Comparison of ENCODE assay signal across 11 cellular contexts in the genomic region with DNA sequence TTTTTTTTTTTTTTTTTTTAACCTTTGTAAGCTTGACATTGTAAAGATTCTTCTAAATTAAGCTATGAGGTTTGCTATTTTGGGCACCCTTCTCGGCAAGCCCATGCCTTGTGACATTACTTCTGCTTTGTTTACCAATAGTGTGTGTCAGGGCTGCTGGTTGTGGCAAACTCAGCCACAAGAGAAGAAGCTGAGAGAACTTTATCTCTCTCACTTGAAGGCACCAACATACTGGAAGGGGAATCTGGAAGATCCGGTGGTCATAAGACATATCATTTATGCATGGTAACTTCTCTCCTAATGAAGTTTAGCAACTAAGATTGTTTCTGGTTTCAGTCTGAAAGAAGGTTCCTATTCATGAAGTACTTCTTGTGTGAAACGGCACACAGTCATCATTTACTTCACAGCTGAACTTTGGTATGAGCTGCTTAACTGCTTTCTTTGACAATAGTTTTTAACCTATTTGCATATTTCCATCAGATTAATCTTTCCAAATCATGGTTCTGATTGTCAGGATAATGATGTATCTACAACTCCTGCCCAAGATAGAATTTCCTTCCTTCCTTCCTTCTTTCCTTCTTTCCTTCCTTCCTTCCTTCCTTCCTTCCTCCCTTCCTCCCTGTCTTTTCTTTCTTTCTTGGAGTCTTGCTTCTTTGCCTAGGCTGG.
A peak's percentile ranks its signal among the peaks of the same experiment; 100 is the strongest.
DNase-seq lines count a peak whose midpoint lies in the region; ATAC-seq, FAIRE-seq and TF ChIP-seq lines count a peak whose summit lies in the region.
"Had no signal": no experiment of that assay in that cellular context is flagged by ENCODE, and none has a peak within 500 bp of the region (broad histone marks: within the 10 kb centered on the region; RNA-seq: fewer than 3 reads in every experiment).

No MANE protein-coding gene starts in this region.

- no peak for TF ChIP-seq EP300 in HepG2 (IDR thresholded peaks at IDR 0.05; ENCODE audit: low read depth in 2 of 2, low read length in 2 of 2)
- TF ChIP-seq EP300 in HepG2 (CRISPR knock-in tag; IDR thresholded peaks at IDR 0.05; ENCODE audit: borderline replicate concordance), result no peak

- H3K4me3 Mint-ChIP-seq in activated B cell treated with CpG ODN at 0.5 μM for 24 hours, result peak overlapping the region; percentile 56
- H3K4me3 Mint-ChIP-seq: CD4-positive, CD25-positive, alpha-beta regulatory T cell had no signal

- peaks cover 3% of the 10 kb centered on the region for H3K9me3 Mint-ChIP-seq in activated B cell treated with CpG ODN at 0.5 μM for 24 hours

- no peak for TF ChIP-seq POLR2A in HepG2 (IDR thresholded peaks at IDR 0.05; ENCODE audit: insufficient read depth in 1 of 2, low read depth in 2 of 2, low read length in 2 of 2)

- no peaks in the 10 kb centered on the region for H3K27me3 Mint-ChIP-seq in activated B cell treated with CpG ODN at 0.5 μM for 24 hours
- H3K27me3 Mint-ChIP-seq: CD4-positive, CD25-positive, alpha-beta regulatory T cell had no signal

- H3K4me3 ChIP-seq in GM12865 (ENCODE audit: low read depth, low read length) (no peak overlapping the region), HepG2 (replicated peaks in 1 of 3; ENCODE audit: insufficient read depth in 1 of 3, low read depth in 2 of 3, low read length in 3 of 3) (no peak overlapping the region)

- no peak overlapping the region for H3K4me2 ChIP-seq in HepG2 (ENCODE audit: low read depth, low read length)

- no peak overlapping the region for H3K9ac ChIP-seq in HepG2 (ENCODE audit: insufficient read depth, low read depth, low read length)

- H3K4me1 Mint-ChIP-seq in activated B cell treated with CpG ODN at 0.5 μM for 24 hours, result peaks cover 43% of the 10 kb centered on the region

- in situ Hi-C loops in HepG2 (cut with HindIII; ENCODE audit: extremely low pct_ligation_motif_present, low pct_unique_long_range_greater_than_20kb), result no loop called here

- TF ChIP-seq CTCF in GM12865 (IDR thresholded peaks at IDR 0.05; ENCODE audit: insufficient read depth, low read depth, low read length, missing control alignments) (no peak), GM20000 (IDR thresholded peaks at IDR 0.05; ENCODE audit: extremely low read depth, missing control alignments) (no peak), activated B cell treated with CpG ODN at 0.5 μM for 24 hours (IDR thresholded peaks at IDR 0.05) (no peak), HepG2 (CRISPR knock-in tag; IDR thresholded peaks at IDR 0.05) (no peak)

- peak overlapping the region; percentile 91 for H3K27ac Mint-ChIP-seq in activated B cell treated with CpG ODN at 0.5 μM for 24 hours
- H3K27ac Mint-ChIP-seq: CD4-positive, CD25-positive, alpha-beta regulatory T cell had no signal

- H3K4me1 ChIP-seq in HepG2 (ENCODE audit: insufficient read depth, low read length), result no peaks in the 10 kb centered on the region

- H3K27me3 ChIP-seq in HepG2 (ENCODE audit: control insufficient read depth in 1 of 2, insufficient read depth in 2 of 2, low read length in 2 of 2), result no peaks in the 10 kb centered on the region

- intact Hi-C loops in activated B cell treated with CpG ODN at 0.5 μM for 24 hours (cut with micrococcal nuclease), result loop anchor here (1.0 to 5.0 kb wide), 4 partner anchors 21 to 178 kb away; no protein-coding TSS in a partner anchor
- intact Hi-C loops in HepG2 (cut with micrococcal nuclease; ENCODE audit: unreplicated experiment), result no loop called here

- H3K79me2 ChIP-seq in HepG2 (ENCODE audit: insufficient read depth, low read length), result no peaks in the 10 kb centered on the region

- H3K27ac ChIP-seq in HepG2 (ENCODE audit: extremely low read length, insufficient read depth, low read length), result no peak overlapping the region

- no peak for FAIRE-seq in HepG2 (lab: Jason Lieb, UNC)

- H3K36me3 ChIP-seq in HepG2 (replicated peaks in 1 of 2; ENCODE audit: control insufficient read depth in 1 of 2, insufficient read depth in 2 of 2, low read length in 2 of 2), result no peaks in the 10 kb centered on the region

- POLR2A ChIA-PET in activated B cell treated with CpG ODN at 0.5 μM for 24 hours (lab: Charles Lee) (interaction anchor here (0.6 to 3.3 kb wide), 30 partner anchors 9 to 354 kb away, joined by 3 to 22 read pairs (median 5); a partner anchor contains a TSS), HepG2 (lab: Yijun Ruan, JAX) (no interaction called here)

- peaks cover 2% of the 10 kb centered on the region for H3K36me3 Mint-ChIP-seq in activated B cell treated with CpG ODN at 0.5 μM for 24 hours (ENCODE audit: low read depth)
- H3K36me3 Mint-ChIP-seq: CD4-positive, CD25-positive, alpha-beta regulatory T cell had no signal

- DNase-seq in GM12865 (ENCODE audit: low read depth) (peak; percentile 73), GM20000 (ENCODE audit: low spot score) (peak; percentile 50), activated B cell treated with CpG ODN at 0.5 μM for 24 hours (no peak), HepG2 (ENCODE audit: low spot score) (no peak), NCI-H526 treated with DMSO at 0.1 percent for 48 hours (lab: John Stamatoyannopoulos, UW) (no peak), hippocampal formation (lab: John Stamatoyannopoulos, UW) (no peak)
- no peak for DNase-seq in activated CD8-positive, alpha-beta memory T cell treated with anti-CD3 and anti-CD28 coated beads, Interleukin-2, amount 50 U/mL, for 48 hours
- DNase-seq: CD4-positive, CD25-positive, alpha-beta regulatory T cell; cortex of kidney; NCI-H510A treated with DMSO at 0.1 percent for 48 hours had no signal

- no peaks in the 10 kb centered on the region for H3K9me3 ChIP-seq in HepG2 (ENCODE audit: low read length)

- H2AFZ ChIP-seq in HepG2 (ENCODE audit: low read length), result no peak overlapping the region

- CTCF ChIA-PET in activated B cell treated with CpG ODN at 0.5 μM for 24 hours (lab: Charles Lee), result interaction anchor here (1.0 to 3.6 kb wide), 7 partner anchors 8 to 225 kb away, joined by 3 to 14 read pairs (median 3); no protein-coding TSS in a partner anchor
- CTCF ChIA-PET in HepG2 (lab: Yijun Ruan, JAX; ENCODE audit: low intra/inter-chr PET ratio, low total read pairs), result no interaction called here

- no peak for TF ChIP-seq RAD21 in HepG2 (CRISPR knock-in tag; IDR thresholded peaks at IDR 0.05)

- ATAC-seq in HG03108 (IDR thresholded peaks at IDR 0.05; ENCODE audit: unreplicated experiment) (peak; percentile 93), activated B cell treated with CpG ODN at 0.5 μM for 24 hours (ENCODE audit: low read depth) (peak; percentile 82), HepG2 (no peak)

- BruUV-seq in HepG2 (replicated peaks; lab: Mats Ljungman, UMichigan), result no TSS peak

- 19% methylated on average over 3 of the region's 3 CpGs for WGBS in HepG2 (ENCODE audit: low lambda C conversion rate)

- no peaks in the 10 kb centered on the region for H4K20me1 ChIP-seq in HepG2 (ENCODE audit: insufficient read depth, low read length)

TF ChIP-seq in HepG2, 621 proteins besides CTCF, POLR2A, EP300 and RAD21 (continues in another document):
- TF ChIP-seq, protein P1, sequence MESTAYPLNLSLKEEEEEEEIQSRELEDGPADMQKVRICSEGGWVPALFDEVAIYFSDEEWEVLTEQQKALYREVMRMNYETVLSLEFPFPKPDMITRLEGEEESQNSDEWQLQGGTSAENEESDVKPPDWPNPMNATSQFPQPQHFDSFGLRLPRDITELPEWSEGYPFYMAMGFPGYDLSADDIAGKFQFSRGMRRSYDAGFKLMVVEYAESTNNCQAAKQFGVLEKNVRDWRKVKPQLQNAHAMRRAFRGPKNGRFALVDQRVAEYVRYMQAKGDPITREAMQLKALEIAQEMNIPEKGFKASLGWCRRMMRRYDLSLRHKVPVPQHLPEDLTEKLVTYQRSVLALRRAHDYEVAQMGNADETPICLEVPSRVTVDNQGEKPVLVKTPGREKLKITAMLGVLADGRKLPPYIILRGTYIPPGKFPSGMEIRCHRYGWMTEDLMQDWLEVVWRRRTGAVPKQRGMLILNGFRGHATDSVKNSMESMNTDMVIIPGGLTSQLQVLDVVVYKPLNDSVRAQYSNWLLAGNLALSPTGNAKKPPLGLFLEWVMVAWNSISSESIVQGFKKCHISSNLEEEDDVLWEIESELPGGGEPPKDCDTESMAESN (CRISPR knock-in tag; conservative IDR thresholded peaks at IDR 0.05), result no peak
- no peak for TF ChIP-seq AHR (CRISPR knock-in tag; IDR thresholded peaks at IDR 0.05)
- no peak for TF ChIP-seq FIP1L1 (IDR thresholded peaks at IDR 0.05; ENCODE audit: borderline replicate concordance, insufficient read depth, low read depth, low read length)
- TF ChIP-seq, protein P2, sequence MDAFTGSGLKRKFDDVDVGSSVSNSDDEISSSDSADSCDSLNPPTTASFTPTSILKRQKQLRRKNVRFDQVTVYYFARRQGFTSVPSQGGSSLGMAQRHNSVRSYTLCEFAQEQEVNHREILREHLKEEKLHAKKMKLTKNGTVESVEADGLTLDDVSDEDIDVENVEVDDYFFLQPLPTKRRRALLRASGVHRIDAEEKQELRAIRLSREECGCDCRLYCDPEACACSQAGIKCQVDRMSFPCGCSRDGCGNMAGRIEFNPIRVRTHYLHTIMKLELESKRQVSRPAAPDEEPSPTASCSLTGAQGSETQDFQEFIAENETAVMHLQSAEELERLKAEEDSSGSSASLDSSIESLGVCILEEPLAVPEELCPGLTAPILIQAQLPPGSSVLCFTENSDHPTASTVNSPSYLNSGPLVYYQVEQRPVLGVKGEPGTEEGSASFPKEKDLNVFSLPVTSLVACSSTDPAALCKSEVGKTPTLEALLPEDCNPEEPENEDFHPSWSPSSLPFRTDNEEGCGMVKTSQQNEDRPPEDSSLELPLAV (CRISPR knock-in tag; conservative IDR thresholded peaks at IDR 0.05; ENCODE audit: low read depth), result no peak
- no peak for TF ChIP-seq PRPF4 (IDR thresholded peaks at IDR 0.05; ENCODE audit: low read depth, low read length, poor library complexity, severe bottlenecking)
- TF ChIP-seq, protein P3, sequence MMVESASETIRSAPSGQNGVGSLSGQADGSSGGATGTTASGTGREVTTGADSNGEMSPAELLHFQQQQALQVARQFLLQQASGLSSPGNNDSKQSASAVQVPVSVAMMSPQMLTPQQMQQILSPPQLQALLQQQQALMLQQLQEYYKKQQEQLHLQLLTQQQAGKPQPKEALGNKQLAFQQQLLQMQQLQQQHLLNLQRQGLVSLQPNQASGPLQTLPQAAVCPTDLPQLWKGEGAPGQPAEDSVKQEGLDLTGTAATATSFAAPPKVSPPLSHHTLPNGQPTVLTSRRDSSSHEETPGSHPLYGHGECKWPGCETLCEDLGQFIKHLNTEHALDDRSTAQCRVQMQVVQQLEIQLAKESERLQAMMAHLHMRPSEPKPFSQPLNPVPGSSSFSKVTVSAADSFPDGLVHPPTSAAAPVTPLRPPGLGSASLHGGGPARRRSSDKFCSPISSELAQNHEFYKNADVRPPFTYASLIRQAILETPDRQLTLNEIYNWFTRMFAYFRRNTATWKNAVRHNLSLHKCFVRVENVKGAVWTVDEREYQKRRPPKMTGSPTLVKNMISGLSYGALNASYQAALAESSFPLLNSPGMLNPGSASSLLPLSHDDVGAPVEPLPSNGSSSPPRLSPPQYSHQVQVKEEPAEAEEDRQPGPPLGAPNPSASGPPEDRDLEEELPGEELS (CRISPR knock-in tag; IDR thresholded peaks at IDR 0.05), result no peak
- TF ChIP-seq ZFYVE20 (CRISPR knock-in tag; IDR thresholded peaks at IDR 0.05; ENCODE audit: borderline replicate concordance, low read depth), result no peak

Comparison
In these comparisons a context has a peak if more than half of its experiments do, and no peak if none do; other contexts are left out.
1. DNase-seq: peak in GM12865 (single experiment) and GM20000 (single experiment); none in activated B cell treated with CpG ODN at 0.5 μM for 24 hours (single experiment), HepG2 (single experiment), activated CD8-positive, alpha-beta memory T cell treated with anti-CD3 and anti-CD28 coated beads, Interleukin-2, amount 50 U/mL, for 48 hours (single experiment), NCI-H526 treated with DMSO at 0.1 percent for 48 hours (single experiment) and hippocampal formation (0 of 2).